1 cellular context compared by ENCODE assay signal in the genomic region with DNA sequence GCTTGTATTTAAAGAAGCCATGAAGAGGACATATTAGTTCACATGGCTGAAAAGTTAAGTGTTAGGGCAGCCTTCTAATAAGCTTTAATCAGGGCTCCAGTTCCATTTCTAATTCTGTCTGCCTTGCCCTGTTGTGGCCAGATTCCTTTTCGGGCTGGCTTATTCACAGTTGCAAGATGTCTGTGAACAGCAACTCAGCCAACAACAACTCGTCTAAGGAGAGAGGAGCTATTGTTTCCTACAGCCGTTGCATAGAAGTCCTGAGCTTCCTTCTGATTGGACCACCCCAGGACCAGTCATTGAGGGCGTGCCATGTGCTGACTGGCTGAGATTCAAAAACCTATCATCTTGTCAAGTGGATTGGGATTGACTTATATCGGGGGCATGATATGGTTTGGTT.
TF ChIP-seq lines count a peak whose summit lies in the region.

No MANE protein-coding gene starts in this region.

TF ChIP-seq in K562, 482 proteins besides CTCF, POLR2A, EP300 and RAD21:
- TF ChIP-seq NR2C2 (CRISPR knock-in tag; IDR thresholded peaks at IDR 0.05) (no peak), NR2C2 (tag; IDR thresholded peaks at IDR 0.05) (no peak), ETV1 (tag; conservative IDR thresholded peaks at IDR 0.05; ENCODE audit: low read depth) (no peak), PTRF (tag; IDR thresholded peaks at IDR 0.05) (no peak), MCM2 (IDR thresholded peaks at IDR 0.05; ENCODE audit: low read depth) (no peak), STAT5B (CRISPR knock-in tag; IDR thresholded peaks at IDR 0.05) (no peak), ZFP30 (CRISPR knock-in tag; IDR thresholded peaks at IDR 0.05; ENCODE audit: borderline replicate concordance) (no peak), NBN (IDR thresholded peaks at IDR 0.05; ENCODE audit: low read depth) (no peak), PRPF4 (IDR thresholded peaks at IDR 0.05; ENCODE audit: insufficient read depth, low read depth, low read length, poor library complexity, severe bottlenecking) (no peak), RAD51 (IDR thresholded peaks at IDR 0.05; ENCODE audit: borderline replicate concordance, low read depth) (no peak), FOXM1 (IDR thresholded peaks at IDR 0.05; ENCODE audit: low read depth) (no peak), FOXM1 (CRISPR knock-in tag; IDR thresholded peaks at IDR 0.05; ENCODE audit: low read depth) (no peak)
- TF ChIP-seq, protein P1, sequence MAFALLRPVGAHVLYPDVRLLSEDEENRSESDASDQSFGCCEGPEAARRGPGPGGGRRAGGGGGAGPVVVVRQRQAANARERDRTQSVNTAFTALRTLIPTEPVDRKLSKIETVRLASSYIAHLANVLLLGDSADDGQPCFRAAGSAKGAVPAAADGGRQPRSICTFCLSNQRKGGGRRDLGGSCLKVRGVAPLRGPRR (CRISPR knock-in tag; IDR thresholded peaks at IDR 0.05), result no peak
- TF ChIP-seq, protein P2, sequence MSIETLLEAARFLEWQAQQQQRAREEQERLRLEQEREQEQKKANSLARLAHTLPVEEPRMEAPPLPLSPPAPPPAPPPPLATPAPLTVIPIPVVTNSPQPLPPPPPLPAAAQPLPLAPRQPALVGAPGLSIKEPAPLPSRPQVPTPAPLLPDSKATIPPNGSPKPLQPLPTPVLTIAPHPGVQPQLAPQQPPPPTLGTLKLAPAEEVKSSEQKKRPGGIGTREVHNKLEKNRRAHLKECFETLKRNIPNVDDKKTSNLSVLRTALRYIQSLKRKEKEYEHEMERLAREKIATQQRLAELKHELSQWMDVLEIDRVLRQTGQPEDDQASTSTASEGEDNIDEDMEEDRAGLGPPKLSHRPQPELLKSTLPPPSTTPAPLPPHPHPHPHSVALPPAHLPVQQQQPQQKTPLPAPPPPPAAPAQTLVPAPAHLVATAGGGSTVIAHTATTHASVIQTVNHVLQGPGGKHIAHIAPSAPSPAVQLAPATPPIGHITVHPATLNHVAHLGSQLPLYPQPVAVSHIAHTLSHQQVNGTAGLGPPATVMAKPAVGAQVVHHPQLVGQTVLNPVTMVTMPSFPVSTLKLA (conservative IDR thresholded peaks at IDR 0.05), result no peak
